ENCODE assay signal across 24 cellular contexts in the genomic region with DNA sequence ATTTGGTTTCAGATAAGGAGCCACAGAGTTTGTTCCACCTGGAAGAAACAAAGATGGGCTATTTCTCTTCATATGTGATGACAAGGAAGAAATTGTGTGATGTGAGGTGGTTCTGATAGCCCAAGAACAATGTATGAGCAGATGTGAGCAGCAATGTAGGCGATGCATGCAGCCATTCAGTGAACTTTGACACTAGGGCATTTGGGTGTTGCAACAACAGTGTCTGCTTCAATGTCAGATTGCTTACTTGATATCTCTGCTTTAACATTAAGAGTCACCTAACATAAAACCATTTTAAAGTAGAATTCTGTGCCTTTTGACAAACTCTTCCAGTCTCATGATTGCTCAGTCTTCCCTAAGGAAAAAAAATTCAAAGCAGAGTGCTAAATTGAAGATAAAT.
"Had no signal": no experiment of that assay in that cellular context is flagged by ENCODE, and none has a peak within 500 bp of the region (broad histone marks: within the 10 kb centered on the region; RNA-seq: fewer than 3 reads in every experiment).

No MANE protein-coding gene starts in this region.

- H3K9ac ChIP-seq: neural progenitor cell had no signal

- H3K27ac ChIP-seq: colonic mucosa, esophagus muscularis mucosa, foreskin keratinocyte, gastroesophageal sphincter, heart left ventricle, hepatocyte, neural progenitor cell, prostate gland, right atrium auricular region, suprapubic skin, transverse colon, upper lobe of right lung, uterus had no signal

- H3K36me3 ChIP-seq: colonic mucosa, esophagus muscularis mucosa, gastroesophageal sphincter, heart left ventricle, neural progenitor cell, prostate gland, right atrium auricular region, suprapubic skin, transverse colon, upper lobe of right lung, uterus had no signal

- H3K27me3 ChIP-seq: colonic mucosa, esophagus muscularis mucosa, foreskin keratinocyte, gastroesophageal sphincter, heart left ventricle, hepatocyte, neural progenitor cell, right atrium auricular region, suprapubic skin, transverse colon, upper lobe of right lung, uterus had no signal

- FAIRE-seq: endothelial cell of umbilical vein, kidney had no signal

- H3K4me2 ChIP-seq: hepatocyte, neural progenitor cell had no signal

- H3K9me3 ChIP-seq: colonic mucosa, esophagus muscularis mucosa, gastroesophageal sphincter, prostate gland, right atrium auricular region, suprapubic skin, transverse colon, upper lobe of right lung, uterus had no signal

- H3K4me3 ChIP-seq: colonic mucosa, gastroesophageal sphincter, hepatocyte, neural progenitor cell, prostate gland, right atrium auricular region, suprapubic skin, transverse colon, uterus had no signal

- DNase-seq: colonic mucosa; effector CD8-positive, alpha-beta T cell; foreskin keratinocyte; heart left ventricle; kidney; mesendoderm; midbrain; naive thymus-derived CD4-positive, alpha-beta T cell; nucleus accumbens; stimulated activated CD4-positive, alpha-beta T cell treated with anti-CD3 and anti-CD28 coated beads, Interleukin-4, amount 100 ng/mL, for 4 hours; transverse colon; upper lobe of right lung; uterus had no signal

- ATAC-seq: foreskin keratinocyte; gastroesophageal sphincter; heart left ventricle; left lobe of liver; naive thymus-derived CD4-positive, alpha-beta T cell; sciatic nerve; stimulated activated memory B cell treated with anti-CD40 and anti-IgM and Interleukin-4, amounts not matched to agents 10 μg/mL and 1 μg/mL and 100 μg/mL, for 72 hours; upper lobe of right lung had no signal

- H3K79me2 ChIP-seq: hepatocyte had no signal

- H2AFZ ChIP-seq: hepatocyte, neural progenitor cell had no signal

- H3K4me1 ChIP-seq: colonic mucosa, foreskin keratinocyte, neural progenitor cell, prostate gland, right atrium auricular region, suprapubic skin, transverse colon, upper lobe of right lung, uterus had no signal
